Comparison of ENCODE assay signal across 21 cellular contexts in genomic region chr12:68321140-68321539, GRCh38. TPM values are rescaled to one million over a fixed set of nuclear protein-coding genes. Genes with fewer than 3 reads are reported as not detected.
DNase-seq lines count a peak whose midpoint lies in the region; ATAC-seq and TF ChIP-seq lines count a peak whose summit lies in the region.
"Had no signal": no experiment of that assay in that cellular context is flagged by ENCODE, and none has a peak within 500 bp of the region (broad histone marks: within the 10 kb centered on the region; RNA-seq: fewer than 3 reads in every experiment).

No MANE protein-coding gene starts in this region.

- H3K9me3 ChIP-seq in body of pancreas (no peaks in the 10 kb centered on the region), psoas muscle (no peaks in the 10 kb centered on the region), transverse colon (no peaks in the 10 kb centered on the region)
- H3K9me3 ChIP-seq: BLaER1, SJSA1 had no signal

- DNase-seq in left ventricle myocardium superior (no peak), left cardiac atrium (no peak), body of pancreas (peak in 1 of 4 donors; percentile 21), psoas muscle (no peak), transverse colon (no peak), cerebellum (ENCODE audit: low spot score) (no peak), omental fat pad (ENCODE audit: low spot score) (no peak)
- DNase-seq in activated CD4-positive, alpha-beta T cell treated with anti-CD3 and anti-CD28 coated beads for 48 hours = no peak
- DNase-seq: CD4-positive, CD25-positive, alpha-beta regulatory T cell; DMS153; DND-41; HCEC 1CT; MM.1S; NCI-H2081; NCI-H2227 treated with DMSO at 0.1 percent for 48 hours; NCI-H748 treated with DMSO at 0.1 percent for 48 hours; PC-9 had no signal

- ATAC-seq in left ventricle myocardium superior (peak; percentile 58), left cardiac atrium (no peak), body of pancreas (peak; percentile 35), psoas muscle (peak; percentile 59 to 87 (median 71)), omental fat pad (ENCODE audit: low FRiP score) (no peak)
- ATAC-seq: Right ventricle myocardium inferior had no signal

- TF ChIP-seq POLR2A in body of pancreas (IDR thresholded peaks at IDR 0.05) (no peak), transverse colon (IDR thresholded peaks at IDR 0.05) (no peak)

- no peak for TF ChIP-seq CTCF in body of pancreas (IDR thresholded peaks at IDR 0.05)
- TF ChIP-seq CTCF in psoas muscle (IDR thresholded peaks at IDR 0.05) = no peak
- no peak for TF ChIP-seq CTCF in transverse colon (IDR thresholded peaks at IDR 0.05)
- TF ChIP-seq CTCF in omental fat pad (IDR thresholded peaks at IDR 0.05) = no peak

- in situ Hi-C loops in transverse colon (cut with MboI; ENCODE audit: low pct_ligation_motif_present in 1 of 4, low pct_unique_long_range_greater_than_20kb in 1 of 4, low sequenced_read_pairs in 3 of 4) = loop anchor here in 2 of 4 donors (25.0 kb wide), 1 partner anchor 284 kb away; no protein-coding TSS in a partner anchor

- intact Hi-C loops in left ventricle myocardium superior (cut with micrococcal nuclease) = loop anchor here (5.0 kb wide), 1 partner anchor 84 kb away; no protein-coding TSS in a partner anchor
- intact Hi-C loops in left cardiac atrium (cut with DNase I) = no loop called here
- intact Hi-C loops in body of pancreas (cut with DNase I) = no loop called here
- intact Hi-C loops in psoas muscle (cut with DNase I) = no loop called here
- intact Hi-C loops in transverse colon (cut with DNase I; ENCODE audit: low total_unique reads) = no loop called here

- no peak for TF ChIP-seq EP300 in transverse colon (IDR thresholded peaks at IDR 0.05; ENCODE audit: low read depth)

- H3K4me1 ChIP-seq in body of pancreas = no peaks in the 10 kb centered on the region
- peaks cover 5% of the 10 kb centered on the region for H3K4me1 ChIP-seq in psoas muscle
- H3K4me1 ChIP-seq in transverse colon = peaks cover 0 to 6% (median 0%) of the 10 kb centered on the region in 4 donors
- H3K4me1 ChIP-seq: SJSA1 had no signal

- no peaks in the 10 kb centered on the region for H3K27me3 ChIP-seq in body of pancreas
- no peaks in the 10 kb centered on the region for H3K27me3 ChIP-seq in psoas muscle (ENCODE audit: insufficient read depth in 3 of 3, low read length in 2 of 3)
- H3K27me3 ChIP-seq in transverse colon = no peaks in the 10 kb centered on the region
- H3K27me3 ChIP-seq: BLaER1, SJSA1 had no signal

- 31 to 39% methylated on average over 2 of the region's 2 CpGs for WGBS in body of pancreas, 2 donors
- 37 to 66% (median 47%) methylated on average over 2 of the region's 2 CpGs for WGBS in psoas muscle, 3 donors
- WGBS in transverse colon (ENCODE audit: low coverage in 1 of 2), 2 donors = 69 to 73% methylated on average over 2 of the region's 2 CpGs

- no peak overlapping the region for H3K27ac ChIP-seq in body of pancreas
- no peak overlapping the region for H3K27ac ChIP-seq in psoas muscle
- peak overlapping the region; percentile 70 to 77 (median 72) for H3K27ac ChIP-seq in transverse colon
- H3K27ac ChIP-seq: BLaER1, KMS-11, PC-9, SJSA1 had no signal

- no peak overlapping the region for H3K4me3 ChIP-seq in body of pancreas
- H3K4me3 ChIP-seq in psoas muscle = no peak overlapping the region
- H3K4me3 ChIP-seq in transverse colon = no peak overlapping the region
- H3K4me3 ChIP-seq: BLaER1, PC-9, SJSA1 had no signal

- H3K36me3 ChIP-seq in body of pancreas (replicated peaks in 1 of 2; ENCODE audit: insufficient read depth in 1 of 2, low read depth in 2 of 2) = peaks cover 0 to 1% of the 10 kb centered on the region in 2 donors
- H3K36me3 ChIP-seq in psoas muscle (ENCODE audit: insufficient read depth in 1 of 2, low read depth in 1 of 2) = peaks cover 0 to 14% of the 10 kb centered on the region in 2 donors
- H3K36me3 ChIP-seq in transverse colon = peaks cover 0 to 2% (median 0%) of the 10 kb centered on the region in 4 donors

RNA-seq across cellular contexts. Expression of gene MDM1, which starts 11.0 kb away (rescaled TPM):
- total RNA-seq in left ventricle myocardium superior (6.2 TPM), left cardiac atrium (10 to 100 TPM in 1 of 2 donors, 1 to 10 TPM in 1; 8.6 to 10.2 TPM), body of pancreas (10 to 100 TPM in 1 of 2 donors, 1 to 10 TPM in 1; 6.0 to 10.9 TPM), psoas muscle (1 to 10 TPM; 1.7 to 3.5 (median 2.8) TPM), transverse colon (10 to 100 TPM in 3 of 4 donors, 1 to 10 TPM in 1; 8.2 to 23.5 (median 13.4) TPM), cerebellum (32.5 TPM), omental fat pad (10 to 100 TPM in 2 of 4 donors, 1 to 10 TPM in 2; 9.0 to 21.8 (median 10.0) TPM)
- polyA plus RNA-seq in psoas muscle = 1 to 10 TPM; 3.6 to 9.8 (median 3.6) TPM

Comparison
In these comparisons a context has a peak if more than half of its experiments do, and no peak if none do; other contexts are left out.
1. ATAC-seq: peak in left ventricle myocardium superior (single experiment), body of pancreas (single experiment) and psoas muscle (4 of 4); none in left cardiac atrium (0 of 2) and omental fat pad (single experiment).
2. H3K27ac ChIP-seq: peak in transverse colon (4 of 4); none in body of pancreas (0 of 4) and psoas muscle (single experiment).